Comparison of ENCODE assay signal across 9 cellular contexts in the genomic region with DNA sequence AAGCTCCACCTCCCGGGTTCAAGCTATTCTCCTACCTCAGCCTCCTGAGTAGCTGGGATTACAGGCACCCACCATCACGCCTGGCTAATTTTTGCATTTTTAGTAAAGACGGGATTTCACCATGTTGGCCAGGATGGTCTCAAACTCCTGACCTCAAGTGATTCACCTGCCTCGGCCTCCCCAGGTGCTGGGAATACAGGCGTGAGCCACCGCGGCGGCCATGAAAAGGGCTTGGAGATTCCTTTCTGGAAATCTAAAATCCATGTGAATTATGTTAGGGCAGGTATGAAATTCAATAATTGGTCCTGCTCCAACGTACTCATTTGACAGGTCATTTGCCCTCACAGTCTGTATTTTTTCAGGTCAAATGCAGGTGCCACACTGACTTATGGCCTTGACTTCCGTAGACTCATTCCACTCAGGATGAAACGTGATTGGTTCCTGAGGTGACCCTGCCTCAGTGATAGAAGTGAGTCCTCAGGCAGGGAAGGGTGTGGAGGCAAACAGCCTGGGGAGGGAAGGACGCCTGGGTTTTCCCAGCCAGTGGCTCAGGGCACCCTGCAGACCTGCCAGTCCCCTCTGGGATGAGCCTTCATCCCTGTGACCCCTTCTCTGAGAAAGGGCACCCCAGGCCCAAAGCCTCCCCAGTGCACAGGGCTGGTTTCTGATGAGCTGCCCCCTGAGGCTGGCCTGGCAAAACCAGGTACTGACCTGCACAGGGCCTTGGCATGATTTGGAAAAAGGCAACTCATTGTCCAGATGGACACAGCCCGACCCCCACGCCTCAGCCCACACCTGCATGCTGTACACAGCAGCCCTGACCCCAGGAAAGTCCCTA. TPM values are rescaled to one million over a fixed set of nuclear protein-coding genes. Genes with fewer than 3 reads are reported as not detected.
A peak's percentile ranks its signal among the peaks of the same experiment; 100 is the strongest.
DNase-seq lines count a peak whose midpoint lies in the region; ATAC-seq, FAIRE-seq and TF ChIP-seq lines count a peak whose summit lies in the region.
"Had no signal": no experiment of that assay in that cellular context is flagged by ENCODE, and none has a peak within 500 bp of the region (broad histone marks: within the 10 kb centered on the region; RNA-seq: fewer than 3 reads in every experiment).

No MANE protein-coding gene starts in this region.

- intact Hi-C loops in activated T-helper 1 cell treated with anti-CD3 and anti-CD28 coated beads, Interleukin-12 subunit alpha, Interleukin-12 subunit beta, Interleukin-2, Interleukin-4 antibody, amounts not matched to agents 30 ng/mL and 10 ng/mL and 1 ng/mL, durations not matched to agents 14 hours and 24 hours and 36 hours (cut with micrococcal nuclease): no loop called here
- intact Hi-C loops in left lung (cut with DNase I): no loop called here

- in situ Hi-C loops in GM13976 (cut with MboI; ENCODE audit: low sequenced_read_pairs, unreplicated experiment): no loop called here

- no peaks in the 10 kb centered on the region for H3K36me3 Mint-ChIP-seq in activated T-helper 1 cell treated with anti-CD3 and anti-CD28 coated beads, Interleukin-12 subunit alpha, Interleukin-12 subunit beta, Interleukin-2, Interleukin-4 antibody, amounts not matched to agents 30 ng/mL and 10 ng/mL and 1 ng/mL, durations not matched to agents 14 hours and 24 hours and 36 hours (ENCODE audit: low read depth)

- no peaks in the 10 kb centered on the region for H3K9me3 ChIP-seq in left lung

- no peak for FAIRE-seq in urothelium cell line (lab: Jason Lieb, UNC)

- no peaks in the 10 kb centered on the region for H3K36me3 ChIP-seq in left lung

- H3K4me3 ChIP-seq in left lung (no peak overlapping the region), skin epidermis (peak overlapping the region in 1 of 7 experiments; percentile 17)

- TF ChIP-seq CTCF in GM13976 (IDR thresholded peaks at IDR 0.05; ENCODE audit: borderline replicate concordance, control extremely low read depth, extremely low read depth, insufficient read depth, missing control alignments): no peak
- no peak for TF ChIP-seq CTCF in left lung (IDR thresholded peaks at IDR 0.05)

- peak overlapping the region; percentile 18 for H3K27ac Mint-ChIP-seq in activated T-helper 1 cell treated with anti-CD3 and anti-CD28 coated beads, Interleukin-12 subunit alpha, Interleukin-12 subunit beta, Interleukin-2, Interleukin-4 antibody, amounts not matched to agents 30 ng/mL and 10 ng/mL and 1 ng/mL, durations not matched to agents 14 hours and 24 hours and 36 hours
- H3K27ac Mint-ChIP-seq: nephron progenitor cell had no signal

- H3K4me3 Mint-ChIP-seq in activated T-helper 1 cell treated with anti-CD3 and anti-CD28 coated beads, Interleukin-12 subunit alpha, Interleukin-12 subunit beta, Interleukin-2, Interleukin-4 antibody, amounts not matched to agents 30 ng/mL and 10 ng/mL and 1 ng/mL, durations not matched to agents 14 hours and 24 hours and 36 hours: no peak overlapping the region
- H3K4me3 Mint-ChIP-seq: nephron progenitor cell had no signal

- no peaks in the 10 kb centered on the region for H3K9me3 Mint-ChIP-seq in activated T-helper 1 cell treated with anti-CD3 and anti-CD28 coated beads, Interleukin-12 subunit alpha, Interleukin-12 subunit beta, Interleukin-2, Interleukin-4 antibody, amounts not matched to agents 30 ng/mL and 10 ng/mL and 1 ng/mL, durations not matched to agents 14 hours and 24 hours and 36 hours
- H3K9me3 Mint-ChIP-seq: nephron progenitor cell had no signal

- peaks cover 19% of the 10 kb centered on the region for H3K4me1 Mint-ChIP-seq in activated T-helper 1 cell treated with anti-CD3 and anti-CD28 coated beads, Interleukin-12 subunit alpha, Interleukin-12 subunit beta, Interleukin-2, Interleukin-4 antibody, amounts not matched to agents 30 ng/mL and 10 ng/mL and 1 ng/mL, durations not matched to agents 14 hours and 24 hours and 36 hours (ENCODE audit: low read depth)

- H3K4me1 ChIP-seq in left lung: peaks cover 42 to 93% of the 10 kb centered on the region in 2 donors

- no peaks in the 10 kb centered on the region for H3K27me3 ChIP-seq in left lung

- peak; percentile 27 for DNase-seq in GM13976 (ENCODE audit: low spot score)
- no peak for DNase-seq in activated T-helper 1 cell treated with anti-CD3 and anti-CD28 coated beads, Interleukin-12 subunit alpha, Interleukin-12 subunit beta, Interleukin-2, Interleukin-4 antibody, amounts not matched to agents 30 ng/mL and 10 ng/mL and 1 ng/mL, durations not matched to agents 14 hours and 24 hours and 36 hours (ENCODE audit: low spot score)
- DNase-seq in left lung: no peak
- no peak for DNase-seq in NOMO-1 treated with DMSO at 0.1 percent for 48 hours (lab: John Stamatoyannopoulos, UW; ENCODE audit: unreplicated experiment)
- no peak for DNase-seq in T-helper 1 cell
- DNase-seq in urothelium cell line (ENCODE audit: low spot score): no peak

- no peaks in the 10 kb centered on the region for H3K27me3 Mint-ChIP-seq in activated T-helper 1 cell treated with anti-CD3 and anti-CD28 coated beads, Interleukin-12 subunit alpha, Interleukin-12 subunit beta, Interleukin-2, Interleukin-4 antibody, amounts not matched to agents 30 ng/mL and 10 ng/mL and 1 ng/mL, durations not matched to agents 14 hours and 24 hours and 36 hours (ENCODE audit: insufficient read depth)

- ATAC-seq in left lung: no peak
- no peak for ATAC-seq in GM19463 (IDR thresholded peaks at IDR 0.05; ENCODE audit: unreplicated experiment)

- H3K27ac ChIP-seq in left lung (peak overlapping the region; percentile 85 to 95), skin epidermis (peak overlapping the region in 19 of 21 experiments; percentile 9 to 93 (median 86))

RNA-seq across cellular contexts. Expression of a gene that starts 48.7 kb away (rescaled TPM):
- 475 and 479 TPM in 2 replicates for total RNA-seq in activated T-helper 1 cell treated with anti-CD3 and anti-CD28 coated beads, Interleukin-12 subunit alpha, Interleukin-12 subunit beta, Interleukin-2, Interleukin-4 antibody, amounts not matched to agents 30 ng/mL and 10 ng/mL and 1 ng/mL, durations not matched to agents 14 hours and 24 hours and 36 hours
- total RNA-seq in left lung: 100 to 1,000 TPM; 139 to 258 TPM
